ENCODE assay signal across 12 cellular contexts in genomic region chrX:32673193-32673592, GRCh38.
DNase-seq lines count a peak whose midpoint lies in the region; ATAC-seq and TF ChIP-seq lines count a peak whose summit lies in the region.
"Had no signal": no experiment of that assay in that cellular context is flagged by ENCODE, and none has a peak within 500 bp of the region (broad histone marks: within the 10 kb centered on the region; RNA-seq: fewer than 3 reads in every experiment).

No MANE protein-coding gene starts in this region.

- H3K36me3 ChIP-seq in PC-3 (ENCODE audit: low read depth, low read length) (no peaks in the 10 kb centered on the region), smooth muscle cell (ENCODE audit: low read depth) (no peaks in the 10 kb centered on the region), suprapubic skin (no peaks in the 10 kb centered on the region)

- no peak overlapping the region for H3K27ac ChIP-seq in PC-3 (ENCODE audit: low read length)
- H3K27ac ChIP-seq in smooth muscle cell (ENCODE audit: low read depth), result no peak overlapping the region
- no peak overlapping the region for H3K27ac ChIP-seq in suprapubic skin

- TF ChIP-seq EP300 in suprapubic skin (IDR thresholded peaks at IDR 0.05), result no peak

- no peak overlapping the region for H3K9ac ChIP-seq in PC-3 (ENCODE audit: low read length)
- no peak overlapping the region for H3K9ac ChIP-seq in smooth muscle cell (ENCODE audit: low read depth)

- H3K79me2 ChIP-seq in PC-3 (ENCODE audit: low read length) (no peaks in the 10 kb centered on the region), smooth muscle cell (ENCODE audit: low read depth) (no peaks in the 10 kb centered on the region)

- WGBS in smooth muscle cell (ENCODE audit: low lambda C conversion rate), result 42% methylated on average over 4 of the region's 4 CpGs
- 17% methylated on average over 4 of the region's 4 CpGs for WGBS in suprapubic skin

- TF ChIP-seq CTCF in PC-3 (conservative IDR thresholded peaks at IDR 0.05; ENCODE audit: low read depth, low read length) (peak; percentile 17; the same call in 1 of the 2 replicates), smooth muscle cell (IDR thresholded peaks at IDR 0.05; ENCODE audit: borderline replicate concordance, insufficient read depth, poor library complexity, severe bottlenecking) (peak; percentile 28), suprapubic skin (IDR thresholded peaks at IDR 0.05) (no peak)

- H3K4me1 ChIP-seq in PC-3 (ENCODE audit: insufficient read depth, low read length), result no peaks in the 10 kb centered on the region
- no peaks in the 10 kb centered on the region for H3K4me1 ChIP-seq in smooth muscle cell (ENCODE audit: low read depth)
- H3K4me1 ChIP-seq in suprapubic skin, result no peaks in the 10 kb centered on the region

- DNase-seq in SIG-M5 treated with dmso at 0.1 percent for 504 hours (lab: John Stamatoyannopoulos, UW; ENCODE audit: unreplicated experiment), result peak; percentile 10
- no peak for DNase-seq in SIG-M5 (lab: John Stamatoyannopoulos, UW)
- DNase-seq in PC-3, result peak; percentile 2
- DNase-seq in foreskin melanocyte, result peak; percentile 34
- no peak for DNase-seq in smooth muscle cell (lab: John Stamatoyannopoulos, UW; ENCODE audit: unreplicated experiment)
- no peak for DNase-seq in suprapubic skin (ENCODE audit: low spot score in 2 of 2)
- no peak for DNase-seq in activated CD4-positive, CD25-positive, alpha-beta regulatory T cell (lab: John Stamatoyannopoulos, UW)
- DNase-seq: activated CD8-positive, alpha-beta memory T cell treated with anti-CD3 and anti-CD28 coated beads for 24 hours; amniotic stem cell; KG1; RPMI8226 had no signal

- H3K9me2 ChIP-seq in PC-3 (replicated peaks; ENCODE audit: low read length), result no peaks in the 10 kb centered on the region

- intact Hi-C loops in PC-3 (cut with micrococcal nuclease), result no loop called here

- no peak overlapping the region for H2AFZ ChIP-seq in PC-3 (ENCODE audit: low read length)
- peak overlapping the region; percentile 14 for H2AFZ ChIP-seq in smooth muscle cell (ENCODE audit: low read depth)

- H3F3A ChIP-seq in PC-3 (ENCODE audit: low read length, unreplicated experiment) (no peaks in the 10 kb centered on the region), smooth muscle cell (ENCODE audit: low read depth) (no peaks in the 10 kb centered on the region)

- H3K9me3 ChIP-seq in PC-3 (ENCODE audit: low read length), result no peaks in the 10 kb centered on the region
- no peaks in the 10 kb centered on the region for H3K9me3 ChIP-seq in smooth muscle cell (replicated peaks; ENCODE audit: low read depth)
- H3K9me3 ChIP-seq in suprapubic skin, result no peaks in the 10 kb centered on the region

- BruUV-seq in PC-3 (replicated peaks; lab: Mats Ljungman, UMichigan), result no TSS peak

- POLR2A ChIA-PET in PC-3 (lab: Charles Lee; ENCODE audit: unreplicated experiment), result no interaction called here

- H3K4me3 ChIP-seq in PC-3 (ENCODE audit: low read length) (no peak overlapping the region), smooth muscle cell (no peak overlapping the region), suprapubic skin (no peak overlapping the region)

- no peak for TF ChIP-seq POLR2A in suprapubic skin (IDR thresholded peaks at IDR 0.05)

- H3K4me2 ChIP-seq in PC-3 (ENCODE audit: low read length), result no peak overlapping the region
- H3K4me2 ChIP-seq in smooth muscle cell, result no peak overlapping the region

- ATAC-seq in PC-3 (no peak), GM18909 (IDR thresholded peaks at IDR 0.05; ENCODE audit: poor library complexity, unreplicated experiment) (no peak)

- H3K27me3 ChIP-seq in PC-3 (ENCODE audit: low read length) (no peaks in the 10 kb centered on the region), smooth muscle cell (ENCODE audit: low read depth) (no peaks in the 10 kb centered on the region), suprapubic skin (no peaks in the 10 kb centered on the region)

- H4K20me1 ChIP-seq in PC-3 (ENCODE audit: low read length) (no peaks in the 10 kb centered on the region), smooth muscle cell (ENCODE audit: low read depth) (no peaks in the 10 kb centered on the region)

- CTCF ChIA-PET in PC-3 (lab: Charles Lee), result no interaction called here

Comparison
In these comparisons a context has a peak if more than half of its experiments do, and no peak if none do; other contexts are left out.
1. DNase-seq: peak in SIG-M5 treated with dmso at 0.1 percent for 504 hours (single experiment), PC-3 (single experiment) and foreskin melanocyte (single experiment); none in SIG-M5 (single experiment), smooth muscle cell (single experiment), suprapubic skin (0 of 2) and activated CD4-positive, CD25-positive, alpha-beta regulatory T cell (0 of 4).
2. CTCF ChIP-seq: peak in PC-3 (single experiment) and smooth muscle cell (single experiment); none in suprapubic skin (0 of 2).